17 cellular contexts compared by ENCODE assay signal in genomic region chr15:55990516-55990915, GRCh38. TPM values are rescaled to one million over a fixed set of nuclear protein-coding genes. Genes with fewer than 3 reads are reported as not detected.
DNase-seq lines count a peak whose midpoint lies in the region; ATAC-seq and TF ChIP-seq lines count a peak whose summit lies in the region.
"Had no signal": no experiment of that assay in that cellular context is flagged by ENCODE, and none has a peak within 500 bp of the region (broad histone marks: within the 10 kb centered on the region; RNA-seq: fewer than 3 reads in every experiment).

No MANE protein-coding gene starts in this region.

- POLR2A ChIA-PET in activated CD4-positive, alpha-beta memory T cell treated with anti-CD3 and anti-CD28 coated beads, Interleukin-2, amount 10 ng/mL, durations not matched to agents 7 days and 5 days (lab: Charles Lee) = no interaction called here

- H3K27ac Mint-ChIP-seq in brain (peak overlapping the region in 4 of 5 experiments; percentile 2 to 93 (median 46)), neural crest cell (ENCODE audit: unreplicated experiment) (peak overlapping the region; percentile 10)
- no peak overlapping the region for H3K27ac Mint-ChIP-seq in activated CD4-positive, alpha-beta memory T cell treated with anti-CD3 and anti-CD28 coated beads, Interleukin-2, amount 10 ng/mL, durations not matched to agents 7 days and 5 days
- H3K27ac Mint-ChIP-seq: T-cell had no signal

- H3K9me2 ChIP-seq in Loucy (replicated peaks; ENCODE audit: low read depth, low read length) = no peaks in the 10 kb centered on the region

- H3F3A ChIP-seq in Loucy (ENCODE audit: low read depth) = no peaks in the 10 kb centered on the region

- H3K9ac ChIP-seq in Loucy (ENCODE audit: low read depth, low read length, poor library complexity, severe bottlenecking) = peak overlapping the region; percentile 85
- H3K9ac ChIP-seq: BLaER1 treated with 17β-estradiol and CSF1 and Interleukin-3, amounts not matched to agents 10 nM and 100 nM had no signal

- H3K36me3 Mint-ChIP-seq in brain (peaks cover 19% of the 10 kb centered on the region), neural crest cell (ENCODE audit: low read depth) (peaks cover 13% of the 10 kb centered on the region)
- peaks cover 8% of the 10 kb centered on the region for H3K36me3 Mint-ChIP-seq in activated CD4-positive, alpha-beta memory T cell treated with anti-CD3 and anti-CD28 coated beads, Interleukin-2, amount 10 ng/mL, durations not matched to agents 7 days and 5 days (ENCODE audit: low read depth)
- H3K36me3 Mint-ChIP-seq: T-cell had no signal

- no peak for ATAC-seq in GM21447 (IDR thresholded peaks at IDR 0.05; ENCODE audit: unreplicated experiment)
- ATAC-seq: T-cell had no signal

- CTCF ChIA-PET in activated CD4-positive, alpha-beta memory T cell treated with anti-CD3 and anti-CD28 coated beads, Interleukin-2, amount 10 ng/mL, durations not matched to agents 7 days and 5 days (lab: Charles Lee) = no interaction called here

- no peak overlapping the region for H2AFZ ChIP-seq in Loucy (ENCODE audit: low read length)

- H3K27me3 Mint-ChIP-seq in brain (peaks cover 3% of the 10 kb centered on the region), neural crest cell (ENCODE audit: low read depth) (no peaks in the 10 kb centered on the region)
- peaks cover 2% of the 10 kb centered on the region for H3K27me3 Mint-ChIP-seq in activated CD4-positive, alpha-beta memory T cell treated with anti-CD3 and anti-CD28 coated beads, Interleukin-2, amount 10 ng/mL, durations not matched to agents 7 days and 5 days
- H3K27me3 Mint-ChIP-seq: T-cell had no signal

- H3K36me3 ChIP-seq in Loucy (ENCODE audit: insufficient read depth, low read length) = no peaks in the 10 kb centered on the region

- peak overlapping the region; percentile 91 for H3K4me2 ChIP-seq in Loucy (ENCODE audit: low read depth, low read length, poor library complexity, severe bottlenecking)

- H3K79me2 ChIP-seq in Loucy (ENCODE audit: insufficient read depth, low read length) = peaks cover 38% of the 10 kb centered on the region

- H3K4me1 Mint-ChIP-seq in brain = peaks cover 47% of the 10 kb centered on the region
- peaks cover 39% of the 10 kb centered on the region for H3K4me1 Mint-ChIP-seq in neural crest cell
- peaks cover 19% of the 10 kb centered on the region for H3K4me1 Mint-ChIP-seq in activated CD4-positive, alpha-beta memory T cell treated with anti-CD3 and anti-CD28 coated beads, Interleukin-2, amount 10 ng/mL, durations not matched to agents 7 days and 5 days

- no peak for TF ChIP-seq CTCF in Loucy (conservative IDR thresholded peaks at IDR 0.05; ENCODE audit: low read length)
- TF ChIP-seq CTCF in brain (conservative IDR thresholded peaks at IDR 0.05) = no peak
- no peak for TF ChIP-seq CTCF in neural crest cell (conservative IDR thresholded peaks at IDR 0.05)

- no peaks in the 10 kb centered on the region for H3K9me3 ChIP-seq in Loucy (ENCODE audit: insufficient read depth, low read depth, low read length)
- H3K9me3 ChIP-seq: SJSA1 had no signal

- H3K4me3 ChIP-seq in Loucy (ENCODE audit: low read length, poor library complexity, severe bottlenecking) = peak overlapping the region; percentile 84
- H3K4me3 ChIP-seq: BLaER1 treated with 17β-estradiol and CSF1 and Interleukin-3, amounts not matched to agents 10 nM and 100 nM; SJSA1 had no signal

- H3K27me3 ChIP-seq in Loucy (ENCODE audit: insufficient read depth, low read length, poor library complexity, severe bottlenecking) = no peaks in the 10 kb centered on the region
- H3K27me3 ChIP-seq: BLaER1 treated with 17β-estradiol and CSF1 and Interleukin-3, amounts not matched to agents 10 nM and 100 nM; SJSA1 had no signal

- H4K20me1 ChIP-seq in Loucy (ENCODE audit: insufficient read depth, low read length, poor library complexity, severe bottlenecking) = no peaks in the 10 kb centered on the region

- peaks cover 2 to 9% (median 9%) of the 10 kb centered on the region in 5 experiments for H3K9me3 Mint-ChIP-seq in brain
- H3K9me3 Mint-ChIP-seq in neural crest cell = peaks cover 2% of the 10 kb centered on the region
- no peaks in the 10 kb centered on the region for H3K9me3 Mint-ChIP-seq in activated CD4-positive, alpha-beta memory T cell treated with anti-CD3 and anti-CD28 coated beads, Interleukin-2, amount 10 ng/mL, durations not matched to agents 7 days and 5 days
- H3K9me3 Mint-ChIP-seq: T-cell had no signal

- H3K4me1 ChIP-seq in Loucy (ENCODE audit: insufficient read depth, low read length, poor library complexity, severe bottlenecking) = peaks cover 29% of the 10 kb centered on the region

- DNase-seq in NCI-H2107 treated with DMSO at 0.1 percent for 48 hours (lab: John Stamatoyannopoulos, UW; ENCODE audit: unreplicated experiment) (peak; percentile 13), NCI-H2107 (lab: John Stamatoyannopoulos, UW) (no peak), neural crest cell (ENCODE audit: low read depth, low spot score) (no peak), dermis blood vessel endothelial cell (no peak)
- no peak for DNase-seq in activated CD4-positive, alpha-beta memory T cell treated with anti-CD3 and anti-CD28 coated beads, Interleukin-2, amount 10 ng/mL, durations not matched to agents 7 days and 5 days
- DNase-seq: 8988T, COR-L47, HCEC 1CT, MV-4-11, NCI-H1436, NCI-H524 treated with DMSO at 0.1 percent for 48 hours, T-cell had no signal

- peak overlapping the region in 4 of 5 experiments; percentile 27 to 97 (median 65) for H3K4me3 Mint-ChIP-seq in brain
- H3K4me3 Mint-ChIP-seq in neural crest cell = peak overlapping the region; percentile 94
- no peak overlapping the region for H3K4me3 Mint-ChIP-seq in activated CD4-positive, alpha-beta memory T cell treated with anti-CD3 and anti-CD28 coated beads, Interleukin-2, amount 10 ng/mL, durations not matched to agents 7 days and 5 days
- H3K4me3 Mint-ChIP-seq: T-cell had no signal

RNA-seq across cellular contexts. Expression of gene NEDD4, which starts 2.9 kb away (rescaled TPM):
- polyA plus RNA-seq in brain (ENCODE audit: insufficient read depth, low read depth, low replicate concordance) = 1.7 TPM
- total RNA-seq in neural crest cell (20.3 and 22.8 TPM in 2 replicates), dermis blood vessel endothelial cell (47.1 and 55.0 TPM in 2 replicates)
- total RNA-seq in activated CD4-positive, alpha-beta memory T cell treated with anti-CD3 and anti-CD28 coated beads, Interleukin-2, amount 10 ng/mL, durations not matched to agents 7 days and 5 days = 10 to 100 TPM in 1 of 2 experiments, 1 to 10 TPM in 1; 9.8 to 13.0 TPM
